In genomic region chr13:30840515-30840914, GRCh38 we compare ENCODE assay signal across 25 cellular contexts.
"Had no signal": no experiment of that assay in that cellular context is flagged by ENCODE, and none has a peak within 500 bp of the region (broad histone marks: within the 10 kb centered on the region; RNA-seq: fewer than 3 reads in every experiment).

No MANE protein-coding gene starts in this region.

- H3K4me3 Mint-ChIP-seq: dendritic cell treated with granulocyte-macrophage colony-stimulating factor and Interleukin-4, amounts not matched to agents 40 ng/mL and 50 ng/mL, for 4 days; effector memory CD8-positive, alpha-beta T cell; endodermal cell had no signal

- ATAC-seq: effector memory CD8-positive, alpha-beta T cell; esophagus mucosa; gastrocnemius medialis; heart right ventricle; left cardiac atrium; left lung; left ventricle myocardium superior; lower lobe of right lung had no signal

- H3K27ac ChIP-seq: colonic mucosa, epithelial cell of prostate, esophagus squamous epithelium, gastrocnemius medialis, heart right ventricle, left lung, lower lobe of right lung had no signal

- H3K4me1 ChIP-seq: gastrocnemius medialis, left lung, lower lobe of right lung had no signal

- H3K4me3 ChIP-seq: colonic mucosa, esophagus squamous epithelium, gastrocnemius medialis, heart right ventricle, left lung, lower lobe of right lung had no signal

- H3K9me3 ChIP-seq: colonic mucosa, esophagus squamous epithelium, gastrocnemius medialis, heart right ventricle, left lung, lower lobe of right lung had no signal

- H3K27me3 ChIP-seq: colonic mucosa, gastrocnemius medialis had no signal

- FAIRE-seq: endometrium, islet of Langerhans, keratinocyte had no signal

- H3K9me3 Mint-ChIP-seq: dendritic cell treated with granulocyte-macrophage colony-stimulating factor and Interleukin-4, amounts not matched to agents 40 ng/mL and 50 ng/mL, for 4 days; effector memory CD8-positive, alpha-beta T cell had no signal

- H3K27ac Mint-ChIP-seq: dendritic cell treated with granulocyte-macrophage colony-stimulating factor and Interleukin-4, amounts not matched to agents 40 ng/mL and 50 ng/mL, for 4 days; effector memory CD8-positive, alpha-beta T cell; endodermal cell had no signal

- DNase-seq: colonic mucosa; cortex of kidney; effector CD8-positive, alpha-beta T cell; effector memory CD8-positive, alpha-beta T cell; endodermal cell; erythroblast; esophagus squamous epithelium; foreskin melanocyte; gastrocnemius medialis; glutamatergic neuron; head of caudate nucleus; heart right ventricle; hippocampal formation; left cardiac atrium; left lung; left ventricle myocardium superior; lower lobe of right lung; mesendoderm; midbrain had no signal

- H3K36me3 ChIP-seq: colonic mucosa, esophagus squamous epithelium, gastrocnemius medialis, heart right ventricle, left lung, lower lobe of right lung had no signal
